ENCODE assay signal across 19 cellular contexts in the genomic region with DNA sequence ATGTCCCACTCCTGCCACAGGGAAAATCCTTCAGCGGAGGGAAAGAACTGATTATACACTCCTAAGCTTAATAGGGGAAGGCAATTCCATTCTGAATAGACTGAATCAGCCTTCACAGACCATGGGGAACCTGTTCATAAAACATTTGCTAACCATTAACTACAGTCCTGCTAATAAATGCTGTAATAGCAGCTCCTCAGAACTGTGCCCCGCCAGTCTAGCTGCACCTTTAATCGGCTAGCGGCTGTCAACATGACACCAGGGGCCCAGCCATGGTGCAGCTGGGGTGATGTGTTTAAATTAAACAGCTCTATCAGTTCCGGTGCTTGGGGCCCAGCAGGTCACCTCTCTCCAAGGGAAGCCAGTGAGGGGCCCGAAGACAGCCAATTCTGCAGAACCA.
DNase-seq lines count a peak whose midpoint lies in the region; ATAC-seq and TF ChIP-seq lines count a peak whose summit lies in the region.
"Had no signal": no experiment of that assay in that cellular context is flagged by ENCODE, and none has a peak within 500 bp of the region (broad histone marks: within the 10 kb centered on the region; RNA-seq: fewer than 3 reads in every experiment).

No MANE protein-coding gene starts in this region.

- intact Hi-C loops in mucosa of descending colon (cut with DNase I, micrococcal nuclease) = no loop called here
- intact Hi-C loops in dorsolateral prefrontal cortex (cut with DNase I) = loop anchor here in 1 of 2 donors (10.0 kb wide), 1 partner anchor 84 kb away; no protein-coding TSS in a partner anchor

- peak; percentile 26 for DNase-seq in DMS53 treated with DMSO at 0.1 percent for 48 hours (lab: John Stamatoyannopoulos, UW; ENCODE audit: unreplicated experiment)
- peak; percentile 47 for DNase-seq in epithelial cell of proximal tubule (ENCODE audit: low read depth)
- no peak for DNase-seq in mucosa of descending colon
- DNase-seq in dorsolateral prefrontal cortex = no peak
- DNase-seq: CD4-positive, alpha-beta T cell; H9; MG63; NCI-H1092 treated with DMSO at 0.1 percent for 48 hours; NCI-H187 treated with DMSO at 0.1 percent for 48 hours; NCI-H2171 treated with DMSO at 0.1 percent for 48 hours; NCI-H524 treated with DMSO at 0.1 percent for 48 hours; NK-92 treated with Interleukin-12 subunit alpha and Interleukin-12 subunit beta, amount 100 ng/mL, for 24 hours; OCI-M1 had no signal

- H3K9ac ChIP-seq in BLaER1 treated with 17β-estradiol and CSF1 and Interleukin-3, amounts not matched to agents 10 nM and 100 nM = no peak overlapping the region

- H3K36me3 ChIP-seq in BLaER1 treated with 17β-estradiol and CSF1 and Interleukin-3, amounts not matched to agents 10 nM and 100 nM = peaks cover 11 to 61% (median 37%) of the 10 kb centered on the region in 11 experiments; a peak in 21 of 22 replicates
- no peaks in the 10 kb centered on the region for H3K36me3 ChIP-seq in mucosa of descending colon (ENCODE audit: low read depth)
- H3K36me3 ChIP-seq: MG63, SJSA1 had no signal

- H3K4me3 ChIP-seq in BLaER1 treated with 17β-estradiol and CSF1 and Interleukin-3, amounts not matched to agents 10 nM and 100 nM = no peak overlapping the region
- H3K4me3 ChIP-seq in epithelial cell of proximal tubule (ENCODE audit: low read depth, low read length) (no peak overlapping the region), mucosa of descending colon (no peak overlapping the region), dorsolateral prefrontal cortex (no peak overlapping the region)
- H3K4me3 ChIP-seq: MG63, SJSA1 had no signal

- H3K9me3 ChIP-seq in BLaER1 treated with 17β-estradiol and CSF1 and Interleukin-3, amounts not matched to agents 10 nM and 100 nM (replicated peaks in 1 of 11) = peaks cover 30 to 60% (median 38%) of the 10 kb centered on the region in 11 experiments
- no peaks in the 10 kb centered on the region for H3K9me3 ChIP-seq in mucosa of descending colon
- H3K9me3 ChIP-seq: MG63, SJSA1 had no signal

- H3K4me2 ChIP-seq in BLaER1 treated with 17β-estradiol and CSF1 and Interleukin-3, amounts not matched to agents 10 nM and 100 nM = peak overlapping the region in 9 of 11 experiments; percentile 13 to 72 (median 60); a peak in 14 of 22 replicates

- ATAC-seq in mucosa of descending colon (peak; percentile 11), GM19324 (IDR thresholded peaks at IDR 0.05; ENCODE audit: low FRiP score, unreplicated experiment) (no peak), HG03025 (IDR thresholded peaks at IDR 0.05; ENCODE audit: low FRiP score, unreplicated experiment) (no peak), GM21786 (IDR thresholded peaks at IDR 0.05; ENCODE audit: unreplicated experiment) (no peak)

- no peaks in the 10 kb centered on the region for H3K27me3 ChIP-seq in BLaER1 treated with 17β-estradiol and CSF1 and Interleukin-3, amounts not matched to agents 10 nM and 100 nM
- no peaks in the 10 kb centered on the region for H3K27me3 ChIP-seq in dorsolateral prefrontal cortex
- H3K27me3 ChIP-seq: MG63, SJSA1 had no signal

- H3K27ac ChIP-seq in BLaER1 treated with 17β-estradiol and CSF1 and Interleukin-3, amounts not matched to agents 10 nM and 100 nM = peak overlapping the region in 4 of 11 experiments; percentile 66 to 74 (median 72); a peak in 7 of 22 replicates
- H3K27ac ChIP-seq in dorsolateral prefrontal cortex = no peak overlapping the region
- H3K27ac ChIP-seq: RWPE1, SJSA1 had no signal

- H4K20me1 ChIP-seq in BLaER1 treated with 17β-estradiol and CSF1 and Interleukin-3, amounts not matched to agents 10 nM and 100 nM = peaks cover 0 to 7% (median 0%) of the 10 kb centered on the region in 11 experiments; a peak in 6 of 22 replicates

- H3K4me1 ChIP-seq in BLaER1 treated with 17β-estradiol and CSF1 and Interleukin-3, amounts not matched to agents 10 nM and 100 nM = peaks cover 9 to 54% (median 48%) of the 10 kb centered on the region in 10 experiments
- H3K4me1 ChIP-seq in mucosa of descending colon (ENCODE audit: low read depth) = no peaks in the 10 kb centered on the region
- H3K4me1 ChIP-seq: SJSA1 had no signal

- TF ChIP-seq CTCF in epithelial cell of proximal tubule (conservative IDR thresholded peaks at IDR 0.05; ENCODE audit: low read depth, low read length) = no peak
- TF ChIP-seq CTCF in mucosa of descending colon (IDR thresholded peaks at IDR 0.05) = no peak
- TF ChIP-seq CTCF in dorsolateral prefrontal cortex (IDR thresholded peaks at IDR 0.05 in 54 of 56, conservative IDR thresholded peaks at IDR 0.05 in 2 of 56; ENCODE audit: low read depth in 1 of 56, partially characterized antibody in 56 of 56) = no peak

Comparison
In these comparisons a context has a peak if more than half of its experiments do, and no peak if none do; other contexts are left out.
1. DNase-seq: peak in DMS53 treated with DMSO at 0.1 percent for 48 hours (single experiment) and epithelial cell of proximal tubule (single experiment); none in mucosa of descending colon (0 of 3) and dorsolateral prefrontal cortex (0 of 10).